Comparison of ENCODE assay signal across 10 cellular contexts in genomic region chr11:123654566-123655081, GRCh38. TPM values are rescaled to one million over a fixed set of nuclear protein-coding genes. Genes with fewer than 3 reads are reported as not detected.
DNase-seq lines count a peak whose midpoint lies in the region; ATAC-seq and TF ChIP-seq lines count a peak whose summit lies in the region.
"Had no signal": no experiment of that assay in that cellular context is flagged by ENCODE, and none has a peak within 500 bp of the region (broad histone marks: within the 10 kb centered on the region; RNA-seq: fewer than 3 reads in every experiment).

A gene with protein sequence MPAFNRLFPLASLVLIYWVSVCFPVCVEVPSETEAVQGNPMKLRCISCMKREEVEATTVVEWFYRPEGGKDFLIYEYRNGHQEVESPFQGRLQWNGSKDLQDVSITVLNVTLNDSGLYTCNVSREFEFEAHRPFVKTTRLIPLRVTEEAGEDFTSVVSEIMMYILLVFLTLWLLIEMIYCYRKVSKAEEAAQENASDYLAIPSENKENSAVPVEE (minus strand): TSS chr11:123654624. CDS start chr11:123653801, 823 bp downstream.

- H3K4me1 ChIP-seq in mesendoderm (ENCODE audit: control insufficient read depth, low read depth, low read length) = peaks cover 2% of the 10 kb centered on the region
- peaks cover 14% of the 10 kb centered on the region for H3K4me1 ChIP-seq in stomach smooth muscle (ENCODE audit: control insufficient read depth, insufficient read depth, low read length)

- no peaks in the 10 kb centered on the region for H3K36me3 ChIP-seq in mesendoderm (ENCODE audit: control insufficient read depth, insufficient read depth, low read length)
- no peaks in the 10 kb centered on the region for H3K36me3 ChIP-seq in stomach smooth muscle (ENCODE audit: control insufficient read depth in 2 of 2, insufficient read depth in 2 of 2, low read length in 2 of 2)

- H3K23ac ChIP-seq in mesendoderm (ENCODE audit: low read length) = no peak within 1 kb of the TSS

- peak within 1 kb of the TSS; percentile 91 for H3K56ac ChIP-seq in mesendoderm (ENCODE audit: low read length)

- no peak within 1 kb of the TSS for H4K8ac ChIP-seq in mesendoderm (ENCODE audit: low read depth, low read length)

- peak; percentile 26 for DNase-seq in activated CD4-positive, alpha-beta T cell treated with anti-CD3 and anti-CD28 coated beads for 48 hours
- no peak for DNase-seq in activated CD4-positive, alpha-beta T cell treated with anti-CD3 and anti-CD28 coated beads, Interleukin-2, amount 50 U/mL, for 4 hours
- peak; percentile 41 for DNase-seq in NCI-H128 (lab: John Stamatoyannopoulos, UW; ENCODE audit: unreplicated experiment)
- peak; percentile 60 for DNase-seq in UCSD-AML1 (lab: John Stamatoyannopoulos, UW; ENCODE audit: unreplicated experiment)
- no peak for DNase-seq in epithelial cell of proximal tubule (ENCODE audit: low read depth)
- peak; percentile 90 for DNase-seq in mesendoderm
- DNase-seq: DND-41 had no signal

- no peak for TF ChIP-seq CTCF in epithelial cell of proximal tubule (conservative IDR thresholded peaks at IDR 0.05; ENCODE audit: low read depth, low read length)

- no CpG with 5 or more reads among the region's 44 CpGs for WGBS in mesendoderm (ENCODE audit: extremely low coverage, insufficient coverage, low lambda C conversion rate)

- H3K18ac ChIP-seq in mesendoderm (ENCODE audit: low read length) = no peak within 1 kb of the TSS

- peak within 1 kb of the TSS; percentile 94 for H3K4me2 ChIP-seq in mesendoderm (ENCODE audit: low read length)

- H2AK5ac ChIP-seq in mesendoderm (ENCODE audit: low read length) = no peak within 1 kb of the TSS

- no peaks in the 10 kb centered on the region for H3K79me1 ChIP-seq in mesendoderm (ENCODE audit: low read length)

- H2BK15ac ChIP-seq in mesendoderm (replicated peaks; ENCODE audit: low read depth) = no peak within 1 kb of the TSS

- H3K4me3 ChIP-seq in epithelial cell of proximal tubule (ENCODE audit: low read depth, low read length) (peak within 1 kb of the TSS; percentile 69), mesendoderm (ENCODE audit: low read length) (peak within 1 kb of the TSS; percentile 75), stomach smooth muscle (ENCODE audit: low read length in 2 of 2) (peak within 1 kb of the TSS; percentile 71 to 77)

- no peak within 1 kb of the TSS for H3K27ac ChIP-seq in mesendoderm (ENCODE audit: low read depth, low read length)
- no peak within 1 kb of the TSS for H3K27ac ChIP-seq in stomach smooth muscle (ENCODE audit: low read length)
- H3K27ac ChIP-seq: epithelial cell of prostate had no signal

- no peaks in the 10 kb centered on the region for H3K79me2 ChIP-seq in mesendoderm (ENCODE audit: control insufficient read depth, insufficient read depth, low read length)

- H3K9me3 ChIP-seq in stomach smooth muscle (ENCODE audit: control insufficient read depth in 2 of 2, low read length in 2 of 2) = no peaks in the 10 kb centered on the region

- H3K27me3 ChIP-seq in mesendoderm (ENCODE audit: insufficient read depth, low read length, poor library complexity) (peaks cover 2% of the 10 kb centered on the region), stomach smooth muscle (ENCODE audit: control insufficient read depth in 1 of 2, insufficient read depth in 2 of 2, low read length in 2 of 2) (peaks cover 8 to 35% of the 10 kb centered on the region in 2 donors)

- no peak for ATAC-seq in HG03378 (IDR thresholded peaks at IDR 0.05; ENCODE audit: unreplicated experiment)

- H3K4ac ChIP-seq in mesendoderm (ENCODE audit: low read depth, low read length) = no peak within 1 kb of the TSS

- H3K9ac ChIP-seq in mesendoderm (ENCODE audit: low read length) (peak within 1 kb of the TSS; percentile 73), stomach smooth muscle (ENCODE audit: low read length in 2 of 2) (no peak within 1 kb of the TSS)

- no peak within 1 kb of the TSS for H2BK5ac ChIP-seq in mesendoderm (ENCODE audit: low read length)

- H4K5ac ChIP-seq in mesendoderm (ENCODE audit: low read length) = no peak within 1 kb of the TSS

- H2BK120ac ChIP-seq in mesendoderm (ENCODE audit: low read depth, low read length) = no peak within 1 kb of the TSS

RNA-seq across cellular contexts. Expression of the gene that starts here (rescaled TPM):
- 0.07 and 0.23 TPM in 2 replicates for total RNA-seq in epithelial cell of proximal tubule
- 0.53 TPM for polyA plus RNA-seq in mesendoderm (2013, experiment 1 of 2)
- polyA plus RNA-seq in mesendoderm (2013, experiment 2 of 2) = 0.66 TPM

Comparison
In these comparisons a context has a peak if more than half of its experiments do, and no peak if none do; other contexts are left out.
1. DNase-seq: peak in activated CD4-positive, alpha-beta T cell treated with anti-CD3 and anti-CD28 coated beads for 48 hours (single experiment), NCI-H128 (single experiment), UCSD-AML1 (single experiment) and mesendoderm (single experiment); none in activated CD4-positive, alpha-beta T cell treated with anti-CD3 and anti-CD28 coated beads, Interleukin-2, amount 50 U/mL, for 4 hours (0 of 2) and epithelial cell of proximal tubule (single experiment).
2. Peak in every context shown above with its lines, with median percentiles within 50 percentile points of each other: H3K4me3 ChIP-seq.